1 cellular context compared by ENCODE assay signal in the genomic region with DNA sequence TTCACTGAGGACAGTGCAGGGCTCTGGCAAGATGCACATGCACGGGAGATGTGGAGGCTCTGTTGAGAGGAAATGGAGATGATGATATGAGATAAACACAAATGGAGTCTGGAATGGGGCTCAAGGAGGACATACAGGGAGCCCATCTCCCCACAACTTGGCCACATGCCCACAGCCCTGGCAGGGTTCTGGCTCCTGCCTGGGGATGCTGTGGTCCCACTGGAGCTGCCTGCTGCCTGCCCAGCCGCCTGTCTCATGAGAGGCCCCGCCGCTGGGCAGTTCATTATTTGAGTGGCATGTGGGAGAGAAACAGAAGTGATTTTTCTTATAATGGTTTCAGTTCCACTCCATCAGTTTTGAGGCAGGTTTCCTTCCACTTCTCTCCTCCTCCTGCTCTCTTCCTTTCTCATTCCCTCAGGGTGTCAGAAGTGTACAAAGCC.
TF ChIP-seq lines count a peak whose summit lies in the region.

No MANE protein-coding gene starts in this region.

TF ChIP-seq in SK-N-SH, 30 proteins besides CTCF, POLR2A, EP300 and RAD21 (continued from another document):
- TF ChIP-seq, protein P1, sequence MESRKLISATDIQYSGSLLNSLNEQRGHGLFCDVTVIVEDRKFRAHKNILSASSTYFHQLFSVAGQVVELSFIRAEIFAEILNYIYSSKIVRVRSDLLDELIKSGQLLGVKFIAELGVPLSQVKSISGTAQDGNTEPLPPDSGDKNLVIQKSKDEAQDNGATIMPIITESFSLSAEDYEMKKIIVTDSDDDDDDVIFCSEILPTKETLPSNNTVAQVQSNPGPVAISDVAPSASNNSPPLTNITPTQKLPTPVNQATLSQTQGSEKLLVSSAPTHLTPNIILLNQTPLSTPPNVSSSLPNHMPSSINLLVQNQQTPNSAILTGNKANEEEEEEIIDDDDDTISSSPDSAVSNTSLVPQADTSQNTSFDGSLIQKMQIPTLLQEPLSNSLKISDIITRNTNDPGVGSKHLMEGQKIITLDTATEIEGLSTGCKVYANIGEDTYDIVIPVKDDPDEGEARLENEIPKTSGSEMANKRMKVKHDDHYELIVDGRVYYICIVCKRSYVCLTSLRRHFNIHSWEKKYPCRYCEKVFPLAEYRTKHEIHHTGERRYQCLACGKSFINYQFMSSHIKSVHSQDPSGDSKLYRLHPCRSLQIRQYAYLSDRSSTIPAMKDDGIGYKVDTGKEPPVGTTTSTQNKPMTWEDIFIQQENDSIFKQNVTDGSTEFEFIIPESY (IDR thresholded peaks at IDR 0.05; ENCODE audit: borderline replicate concordance, low read depth), result no peak
- TF ChIP-seq EZH2phosphoT487 (IDR thresholded peaks at IDR 0.05; ENCODE audit: borderline replicate concordance, low read depth), result no peak
- no peak for TF ChIP-seq JUND (IDR thresholded peaks at IDR 0.05)
- TF ChIP-seq, protein P2, sequence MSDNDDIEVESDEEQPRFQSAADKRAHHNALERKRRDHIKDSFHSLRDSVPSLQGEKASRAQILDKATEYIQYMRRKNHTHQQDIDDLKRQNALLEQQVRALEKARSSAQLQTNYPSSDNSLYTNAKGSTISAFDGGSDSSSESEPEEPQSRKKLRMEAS (IDR thresholded peaks at IDR 0.05; ENCODE audit: low read depth), result no peak
- TF ChIP-seq ELF1 (IDR thresholded peaks at IDR 0.05), result no peak
- no peak for TF ChIP-seq MEF2A (IDR thresholded peaks at IDR 0.05; ENCODE audit: borderline replicate concordance, low read depth)
- TF ChIP-seq, protein P3, sequence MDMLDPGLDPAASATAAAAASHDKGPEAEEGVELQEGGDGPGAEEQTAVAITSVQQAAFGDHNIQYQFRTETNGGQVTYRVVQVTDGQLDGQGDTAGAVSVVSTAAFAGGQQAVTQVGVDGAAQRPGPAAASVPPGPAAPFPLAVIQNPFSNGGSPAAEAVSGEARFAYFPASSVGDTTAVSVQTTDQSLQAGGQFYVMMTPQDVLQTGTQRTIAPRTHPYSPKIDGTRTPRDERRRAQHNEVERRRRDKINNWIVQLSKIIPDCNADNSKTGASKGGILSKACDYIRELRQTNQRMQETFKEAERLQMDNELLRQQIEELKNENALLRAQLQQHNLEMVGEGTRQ (IDR thresholded peaks at IDR 0.05; ENCODE audit: borderline replicate concordance, low read depth, low read length), result no peak
- TF ChIP-seq, protein P4, sequence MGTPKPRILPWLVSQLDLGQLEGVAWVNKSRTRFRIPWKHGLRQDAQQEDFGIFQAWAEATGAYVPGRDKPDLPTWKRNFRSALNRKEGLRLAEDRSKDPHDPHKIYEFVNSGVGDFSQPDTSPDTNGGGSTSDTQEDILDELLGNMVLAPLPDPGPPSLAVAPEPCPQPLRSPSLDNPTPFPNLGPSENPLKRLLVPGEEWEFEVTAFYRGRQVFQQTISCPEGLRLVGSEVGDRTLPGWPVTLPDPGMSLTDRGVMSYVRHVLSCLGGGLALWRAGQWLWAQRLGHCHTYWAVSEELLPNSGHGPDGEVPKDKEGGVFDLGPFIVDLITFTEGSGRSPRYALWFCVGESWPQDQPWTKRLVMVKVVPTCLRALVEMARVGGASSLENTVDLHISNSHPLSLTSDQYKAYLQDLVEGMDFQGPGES (IDR thresholded peaks at IDR 0.05; ENCODE audit: low read depth, low read length), result no peak
- no peak for TF ChIP-seq GABPA (IDR thresholded peaks at IDR 0.05; ENCODE audit: low read depth)
- no peak for TF ChIP-seq FOSL2 (IDR thresholded peaks at IDR 0.05; ENCODE audit: borderline replicate concordance, low read depth)
- peak; percentile 57 for TF ChIP-seq CHD2 (IDR thresholded peaks at IDR 0.05; ENCODE audit: low read length, partially characterized antibody)
- no peak for TF ChIP-seq NRF1 (IDR thresholded peaks at IDR 0.05; ENCODE audit: low read depth, low read length)
- TF ChIP-seq TCF12 (IDR thresholded peaks at IDR 0.05), result peak; percentile 54; the same call in 1 of the 2 replicates
- TF ChIP-seq RCOR1 (IDR thresholded peaks at IDR 0.05; ENCODE audit: low read length), result peak; percentile 87
- no peak for TF ChIP-seq FOXM1 (IDR thresholded peaks at IDR 0.05; ENCODE audit: low read depth)
- TF ChIP-seq NFIC (IDR thresholded peaks at IDR 0.05; ENCODE audit: borderline replicate concordance), result peak; percentile 28; the same call in 1 of the 2 replicates
- peak; percentile 98 for TF ChIP-seq GATA2 (CRISPR knock-in tag; IDR thresholded peaks at IDR 0.05)
- no peak for TF ChIP-seq TAF1 (IDR thresholded peaks at IDR 0.05; ENCODE audit: borderline replicate concordance, low read depth, low read length)
- TF ChIP-seq SMC3 (IDR thresholded peaks at IDR 0.05; ENCODE audit: low read depth, low read length), result no peak; the same call in 1 of the 2 replicates
- no peak for TF ChIP-seq RFX5 (IDR thresholded peaks at IDR 0.05; ENCODE audit: low read length)
- TF ChIP-seq FOXJ3 (CRISPR knock-in tag; IDR thresholded peaks at IDR 0.05), result peak; percentile 96
- no peak for TF ChIP-seq YY1 (IDR thresholded peaks at IDR 0.05; ENCODE audit: low read depth)
TF ChIP-seq in SK-N-SH: peak in this region for 7.
